ENCODE assay signal across 18 cellular contexts in genomic region chr12:87406926-87407325, GRCh38.
DNase-seq lines count a peak whose midpoint lies in the region; ATAC-seq and TF ChIP-seq lines count a peak whose summit lies in the region.
"Had no signal": no experiment of that assay in that cellular context is flagged by ENCODE, and none has a peak within 500 bp of the region (broad histone marks: within the 10 kb centered on the region; RNA-seq: fewer than 3 reads in every experiment).

No MANE protein-coding gene starts in this region.

- no peak overlapping the region for H3K4me2 ChIP-seq in mammary epithelial cell (ENCODE audit: insufficient read depth, low read depth, low read length)
- H3K4me2 ChIP-seq in OCI-LY7 (ENCODE audit: low read length), result no peak overlapping the region

- H3K4me1 ChIP-seq in mammary epithelial cell (ENCODE audit: insufficient read depth, low read length) (peaks cover 7% of the 10 kb centered on the region), OCI-LY7 (ENCODE audit: insufficient read depth, low read length, poor library complexity, severe bottlenecking) (no peaks in the 10 kb centered on the region)

- 4% methylated on average over 1 of the region's 1 CpG for WGBS in mammary epithelial cell (ENCODE audit: low coverage, missing lambda C conversion rate)

- H3K9me2 ChIP-seq in OCI-LY7 (ENCODE audit: insufficient read depth, low read length), result no peaks in the 10 kb centered on the region

- H3K9me3 ChIP-seq in mammary epithelial cell (replicated peaks; ENCODE audit: insufficient read depth, low read length) (no peaks in the 10 kb centered on the region), OCI-LY7 (ENCODE audit: low read length) (no peaks in the 10 kb centered on the region)
- H3K9me3 ChIP-seq: BE2C had no signal

- H3K36me3 ChIP-seq in mammary epithelial cell (ENCODE audit: insufficient read depth, low read length) (no peaks in the 10 kb centered on the region), OCI-LY7 (ENCODE audit: insufficient read depth, low read length) (no peaks in the 10 kb centered on the region)
- H3K36me3 ChIP-seq: BE2C had no signal

- no peaks in the 10 kb centered on the region for H3K79me2 ChIP-seq in mammary epithelial cell (ENCODE audit: insufficient read depth, low read length)
- H3K79me2 ChIP-seq in OCI-LY7 (ENCODE audit: insufficient read depth, low read depth, low read length), result no peaks in the 10 kb centered on the region

- H3K27ac ChIP-seq in mammary epithelial cell (ENCODE audit: insufficient read depth, low read depth, low read length), result no peak overlapping the region
- H3K27ac ChIP-seq in OCI-LY7 (ENCODE audit: low read depth, low read length, poor library complexity, severe bottlenecking), result no peak overlapping the region

- intact Hi-C loops in mammary epithelial cell (cut with micrococcal nuclease) (no loop called here), OCI-LY7 (cut with micrococcal nuclease; ENCODE audit: unreplicated experiment) (no loop called here)

- H2AFZ ChIP-seq in mammary epithelial cell (ENCODE audit: low read depth, low read length), result no peak overlapping the region
- H2AFZ ChIP-seq in OCI-LY7 (ENCODE audit: low read length), result no peak overlapping the region

- dilution Hi-C loops in mammary epithelial cell (cut with HindIII; ENCODE audit: low sequenced_read_pairs), result no loop called here

- ATAC-seq in activated CD4-positive, CD25-positive, alpha-beta regulatory T cell treated with anti-CD3 and anti-CD28 coated beads, Interleukin-2, amount 50 U/mL, for 24 hours, result no peak

- POLR2A ChIA-PET in OCI-LY7 (lab: Charles Lee), result no interaction called here

- H3K4me3 ChIP-seq in mammary epithelial cell (replicated peaks in 1 of 3; ENCODE audit: insufficient read depth in 1 of 3, low read depth in 2 of 3, low read length in 3 of 3) (no peak overlapping the region), fibroblast of the aortic adventitia (ENCODE audit: low read depth, low read length) (no peak overlapping the region), OCI-LY7 (ENCODE audit: low read depth, low read length, poor library complexity, severe bottlenecking) (no peak overlapping the region)

- H4K20me1 ChIP-seq in mammary epithelial cell (ENCODE audit: insufficient read depth, low read length), result no peaks in the 10 kb centered on the region
- H4K20me1 ChIP-seq in OCI-LY7 (ENCODE audit: insufficient read depth, low read length), result no peaks in the 10 kb centered on the region

- in situ Hi-C loops in mammary epithelial cell (cut with MboI; ENCODE audit: low sequenced_read_pairs in 2 of 2), result no loop called here

- BruUV-seq in mammary epithelial cell (replicated peaks; lab: Mats Ljungman, UMichigan) (no TSS peak), OCI-LY7 (replicated peaks; lab: Mats Ljungman, UMichigan) (no TSS peak)

- DNase-seq in COLO829 (ENCODE audit: low spot score) (peak; percentile 54), M059J (ENCODE audit: low read depth) (peak; percentile 28), mammary epithelial cell (peak; percentile 44), fibroblast of the aortic adventitia (ENCODE audit: low read depth) (peak; percentile 56), NCI-H1694 treated with DMSO at 0.1 percent for 48 hours (lab: John Stamatoyannopoulos, UW) (no peak), OCI-LY7 (ENCODE audit: low spot score) (no peak), NCI-H2107 (lab: John Stamatoyannopoulos, UW) (no peak)
- DNase-seq: BE2C, DMS79, Kasumi-1, NCI-H1092, NCI-H1436, NCI-H2029 treated with DMSO at 0.1 percent for 48 hours, NCI-H2171 treated with DMSO at 0.1 percent for 48 hours, NCI-H446 treated with DMSO at 0.1 percent for 48 hours, NCI-H526 treated with DMSO at 0.1 percent for 48 hours, Right ventricle myocardium superior had no signal

- CTCF ChIA-PET in mammary epithelial cell (lab: Charles Lee; ENCODE audit: low non-redundant PET), result no interaction called here
- CTCF ChIA-PET in OCI-LY7 (lab: Charles Lee; ENCODE audit: unreplicated experiment), result no interaction called here

- H3K27me3 ChIP-seq in mammary epithelial cell (ENCODE audit: insufficient read depth, low read length), result no peaks in the 10 kb centered on the region
- H3K27me3 ChIP-seq: BE2C had no signal

- TF ChIP-seq CTCF in mammary epithelial cell (conservative IDR thresholded peaks at IDR 0.05 in 1 of 2, IDR thresholded peaks at IDR 0.05 in 1 of 2; ENCODE audit: extremely low read depth in 1 of 2, insufficient read depth in 1 of 2, low read depth in 1 of 2, low read length in 2 of 2) (no peak), fibroblast of the aortic adventitia (IDR thresholded peaks at IDR 0.05; ENCODE audit: insufficient read depth, low read length) (no peak), OCI-LY7 (conservative IDR thresholded peaks at IDR 0.05; ENCODE audit: low read length) (no peak)

- H3K9ac ChIP-seq in mammary epithelial cell (ENCODE audit: insufficient read depth, low read length), result no peak overlapping the region

Comparison
In these comparisons a context has a peak if more than half of its experiments do, and no peak if none do; other contexts are left out.
1. DNase-seq: peak in COLO829 (single experiment), M059J (single experiment), mammary epithelial cell (single experiment) and fibroblast of the aortic adventitia (single experiment); none in NCI-H1694 treated with DMSO at 0.1 percent for 48 hours (single experiment), OCI-LY7 (single experiment) and NCI-H2107 (single experiment).